Comparison of ENCODE assay signal across 8 cellular contexts in the genomic region with DNA sequence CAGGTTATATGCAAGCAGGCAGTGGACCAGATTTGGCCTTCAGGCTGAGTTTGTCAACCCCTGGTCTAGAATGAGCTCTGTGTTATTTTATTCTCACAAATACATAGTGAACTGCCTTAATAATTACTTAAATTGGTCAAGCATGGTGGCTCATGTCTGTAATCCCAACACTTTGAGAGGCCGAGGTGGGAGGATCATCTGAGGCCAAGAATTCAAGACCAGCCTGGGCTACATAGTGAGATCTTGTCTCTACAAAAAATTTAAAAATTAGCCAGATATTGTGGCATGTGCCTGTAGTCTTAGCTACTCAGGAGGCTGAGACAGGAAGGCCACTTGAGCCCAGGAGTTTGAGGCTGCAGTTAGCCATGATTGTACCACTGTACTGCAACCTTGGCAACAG.
"Had no signal": no experiment of that assay in that cellular context is flagged by ENCODE, and none has a peak within 500 bp of the region (broad histone marks: within the 10 kb centered on the region; RNA-seq: fewer than 3 reads in every experiment).

No MANE protein-coding gene starts in this region.

- H3K27ac Mint-ChIP-seq: GM23338, HFFc6 had no signal

- H3K36me3 ChIP-seq: HAP-1 had no signal

- H3K4me1 Mint-ChIP-seq: GM23338, H9 had no signal

- H3K27ac ChIP-seq: GM23248 had no signal

- H3K4me3 Mint-ChIP-seq: GM23338, H9, HFFc6 had no signal

- H3K9ac ChIP-seq: GM23248 had no signal

- H3K4me3 ChIP-seq: GM23248, GM23338, HAP-1 had no signal

- DNase-seq: GM23248, GOT3, H7, H9, HCEC 1CT, HFFc6 had no signal

- H3K9me3 Mint-ChIP-seq: GM23338, H9, HFFc6 had no signal

- H3K9me3 ChIP-seq: HAP-1 had no signal

- H3K4me1 ChIP-seq: HAP-1 had no signal

- H3K4me2 ChIP-seq: GM23338 had no signal

- H2AFZ ChIP-seq: GM23248, GM23338 had no signal
